20 cellular contexts compared by ENCODE assay signal in genomic region chr18:71899707-71900483, GRCh38.
DNase-seq lines count a peak whose midpoint lies in the region; ATAC-seq lines count a peak whose summit lies in the region.
"Had no signal": no experiment of that assay in that cellular context is flagged by ENCODE, and none has a peak within 500 bp of the region (broad histone marks: within the 10 kb centered on the region; RNA-seq: fewer than 3 reads in every experiment).

No MANE protein-coding gene starts in this region.

- no peak for ATAC-seq in GM18909 (IDR thresholded peaks at IDR 0.05; ENCODE audit: poor library complexity, unreplicated experiment)
- ATAC-seq: CD8-positive, alpha-beta T cell; esophagus mucosa; gastrocnemius medialis had no signal

- DNase-seq in DMS153 treated with DMSO at 0.1 percent for 48 hours (lab: John Stamatoyannopoulos, UW; ENCODE audit: unreplicated experiment) (peak; percentile 42), NCI-H128 (lab: John Stamatoyannopoulos, UW; ENCODE audit: unreplicated experiment) (peak; percentile 91), NCI-H510A (lab: John Stamatoyannopoulos, UW) (peak; percentile 39), left kidney (ENCODE audit: low read depth, low spot score) (peak; percentile 12), NCI-H2171 (lab: John Stamatoyannopoulos, UW) (no peak), NCI-H2227 treated with DMSO at 0.1 percent for 48 hours (lab: John Stamatoyannopoulos, UW) (no peak), KBM-7 (no peak)
- DNase-seq: activated gamma-delta T cell treated with Interleukin-2 at 50 U/mL for 16 hours; activated T-cell treated with anti-CD3 and anti-CD28 coated beads, Interleukin-2, amount 50 U/mL, for 1 hour; CD8-positive, alpha-beta T cell; effector memory CD4-positive, alpha-beta T cell; gastrocnemius medialis; HFFc6; NCI-H1048; NCI-H446 treated with DMSO at 0.1 percent for 48 hours; stimulated activated CD4-positive, alpha-beta T cell treated with anti-CD3 and anti-CD28 coated beads, Interleukin-2, amount 100 ng/mL, for 24 hours; stimulated activated naive B cell treated with anti-CD40 and anti-IgM and Interleukin-4, amounts not matched to agents 10 μg/mL and 1 μg/mL and 100 μg/mL, for 72 hours; thyroid gland had no signal

- in situ Hi-C loops in KBM-7 (cut with MboI; ENCODE audit: low pct_unique_long_range_greater_than_20kb, low sequenced_read_pairs): no loop called here

Comparison
In these comparisons a context has a peak if more than half of its experiments do, and no peak if none do; other contexts are left out.
1. DNase-seq: peak in DMS153 treated with DMSO at 0.1 percent for 48 hours (single experiment), NCI-H128 (single experiment), NCI-H510A (single experiment) and left kidney (single experiment); none in NCI-H2171 (single experiment), NCI-H2227 treated with DMSO at 0.1 percent for 48 hours (single experiment) and KBM-7 (single experiment).